8 cellular contexts compared by ENCODE assay signal in genomic region chr2:189178726-189179606, GRCh38. TPM values are rescaled to one million over a fixed set of nuclear protein-coding genes. Genes with fewer than 3 reads are reported as not detected.
DNase-seq lines count a peak whose midpoint lies in the region; ATAC-seq and TF ChIP-seq lines count a peak whose summit lies in the region.

No MANE protein-coding gene starts in this region.

- DNase-seq in ELF-1 (ENCODE audit: low read depth, low spot score) (peak; percentile 58), hepatocyte (ENCODE audit: low spot score) (peak; percentile 56), retinal pigment epithelial cell (ENCODE audit: low read depth) (no peak), DMS79 treated with DMSO at 0.1 percent for 48 hours (lab: John Stamatoyannopoulos, UW) (no peak), DMS53 treated with DMSO at 0.1 percent for 48 hours (lab: John Stamatoyannopoulos, UW; ENCODE audit: unreplicated experiment) (no peak)

- 1% methylated on average over 15 of the region's 15 CpGs for whole genome bisulfite sequencing in hepatocyte (ENCODE audit: low lambda C conversion rate, missing lambda C conversion rate)

- no peaks in the 10 kb centered on the region for H3K27me3 ChIP-seq in hepatocyte

- H3K4me1 ChIP-seq in hepatocyte (ENCODE audit: insufficient read depth) = peaks cover 14% of the 10 kb centered on the region

- TF ChIP-seq CTCF in hepatocyte (IDR thresholded peaks at IDR 0.05; ENCODE audit: poor library complexity) (no peak), retinal pigment epithelial cell (conservative IDR thresholded peaks at IDR 0.05; ENCODE audit: low read depth, low read length) (no peak)

- no peaks in the 10 kb centered on the region for H3K36me3 Mint-ChIP-seq in activated naive CD8-positive, alpha-beta T cell

- H3K79me2 ChIP-seq in hepatocyte = peaks cover 55% of the 10 kb centered on the region

- H3K4me2 ChIP-seq in hepatocyte = peak overlapping the region; percentile 74

- H2AFZ ChIP-seq in hepatocyte = peak overlapping the region; percentile 36

- H3K9me3 Mint-ChIP-seq in activated naive CD8-positive, alpha-beta T cell (ENCODE audit: low read depth) = no peaks in the 10 kb centered on the region

- H3K9me3 ChIP-seq in hepatocyte (ENCODE audit: low read depth) = no peaks in the 10 kb centered on the region

- no peak overlapping the region for H3K27ac Mint-ChIP-seq in activated naive CD8-positive, alpha-beta T cell

- peaks cover 2% of the 10 kb centered on the region for H4K20me1 ChIP-seq in hepatocyte (ENCODE audit: insufficient read depth, poor library complexity, severe bottlenecking)

- ATAC-seq in HG03097 (IDR thresholded peaks at IDR 0.05; ENCODE audit: low FRiP score, unreplicated experiment) (no peak), GM18907 (IDR thresholded peaks at IDR 0.05; ENCODE audit: unreplicated experiment) (no peak)

- H3K4me3 ChIP-seq in hepatocyte (peak overlapping the region; percentile 68), retinal pigment epithelial cell (ENCODE audit: low read length) (peak overlapping the region; percentile 48)

- H3K9me2 ChIP-seq in hepatocyte (replicated peaks; ENCODE audit: insufficient read depth) = no peaks in the 10 kb centered on the region

- peaks cover 15% of the 10 kb centered on the region for H3K4me1 Mint-ChIP-seq in activated naive CD8-positive, alpha-beta T cell (ENCODE audit: low read depth)

- H3K27me3 Mint-ChIP-seq in activated naive CD8-positive, alpha-beta T cell = peaks cover 11% of the 10 kb centered on the region

- no peaks in the 10 kb centered on the region for H3K36me3 ChIP-seq in hepatocyte (replicated peaks; ENCODE audit: insufficient read depth, low read depth)

- H3K27ac ChIP-seq in hepatocyte = peak overlapping the region; percentile 95

- H3K4me3 Mint-ChIP-seq in activated naive CD8-positive, alpha-beta T cell = peak overlapping the region; percentile 74

RNA-seq across cellular contexts. Expression of gene COL5A2, which starts 0.6 kb away (rescaled TPM):
- total RNA-seq in hepatocyte = 344 and 406 TPM in 2 replicates
- polyA plus RNA-seq in hepatocyte = 131 and 137 TPM in 2 replicates

Comparison
In these comparisons a context has a peak if more than half of its experiments do, and no peak if none do; other contexts are left out.
1. DNase-seq: peak in ELF-1 (single experiment) and hepatocyte (single experiment); none in retinal pigment epithelial cell (single experiment), DMS79 treated with DMSO at 0.1 percent for 48 hours (single experiment) and DMS53 treated with DMSO at 0.1 percent for 48 hours (single experiment).